ENCODE assay signal across 1 cellular context in genomic region chr15:79977431-79977940, GRCh38.
TF ChIP-seq lines count a peak whose summit lies in the region.

No MANE protein-coding gene starts in this region.

TF ChIP-seq in K562, 482 proteins besides CTCF, POLR2A, EP300 and RAD21 (continued from another document and continues in another):
- TF ChIP-seq MGA (IDR thresholded peaks at IDR 0.05) (peak; percentile 25; the same call in 1 of the 2 replicates), JUNB (CRISPR knock-in tag; conservative IDR thresholded peaks at IDR 0.05) (no peak), SIN3B (IDR thresholded peaks at IDR 0.05; ENCODE audit: low read depth) (no peak), POLR2G (IDR thresholded peaks at IDR 0.05; ENCODE audit: low read depth, low read length) (no peak), NONO (IDR thresholded peaks at IDR 0.05; ENCODE audit: low read depth in 2 of 2, low read length in 1 of 2) (no peak), HCFC1 (IDR thresholded peaks at IDR 0.05; ENCODE audit: low read depth, low read length) (no peak), TAF9B (IDR thresholded peaks at IDR 0.05; ENCODE audit: partially characterized antibody) (no peak), HOXB6 (CRISPR knock-in tag; IDR thresholded peaks at IDR 0.05; ENCODE audit: borderline replicate concordance) (no peak), BRF2 (IDR thresholded peaks at IDR 0.05; ENCODE audit: borderline replicate concordance, insufficient read depth, insufficient read length) (no peak), KAT2B (IDR thresholded peaks at IDR 0.05; ENCODE audit: low read depth, low read length) (no peak), RBM14 (IDR thresholded peaks at IDR 0.05; ENCODE audit: borderline replicate concordance, insufficient read depth, low read depth, low read length) (no peak), SRSF1 (IDR thresholded peaks at IDR 0.05; ENCODE audit: low read depth, low read length) (no peak), ZFP30 (CRISPR knock-in tag; IDR thresholded peaks at IDR 0.05; ENCODE audit: borderline replicate concordance) (no peak), NFIX (CRISPR knock-in tag; IDR thresholded peaks at IDR 0.05; ENCODE audit: low read depth) (no peak), ZNF778 (CRISPR knock-in tag; IDR thresholded peaks at IDR 0.05) (no peak), SREBF2 (CRISPR knock-in tag; IDR thresholded peaks at IDR 0.05) (no peak), MAFK (IDR thresholded peaks at IDR 0.05; ENCODE audit: low read length) (no peak; the same call in 1 of the 2 replicates), PTTG1 (tag; IDR thresholded peaks at IDR 0.05; ENCODE audit: low read depth) (no peak), ZNF274 (IDR thresholded peaks at IDR 0.05; ENCODE audit: borderline replicate concordance, low read depth, low read length) (no peak), HINFP (tag; conservative IDR thresholded peaks at IDR 0.05; ENCODE audit: low read depth) (no peak), NFRKB (IDR thresholded peaks at IDR 0.05; ENCODE audit: low read depth) (no peak), JUND (IDR thresholded peaks at IDR 0.05; ENCODE audit: borderline replicate concordance, low read depth, low read length) (peak; percentile 83), JUND (tag; IDR thresholded peaks at IDR 0.05; ENCODE audit: borderline replicate concordance, low read depth, low read length) (peak; percentile 86; the same call in 2 of the 3 replicates), HMGXB4 (CRISPR knock-in tag; IDR thresholded peaks at IDR 0.05) (no peak), ZNF408 (CRISPR knock-in tag; IDR thresholded peaks at IDR 0.05; ENCODE audit: low read depth) (no peak), PYGO2 (tag; IDR thresholded peaks at IDR 0.05) (no peak), HOMEZ (CRISPR knock-in tag; IDR thresholded peaks at IDR 0.05) (no peak), FOXJ2 (tag; IDR thresholded peaks at IDR 0.05) (no peak), AFF1 (IDR thresholded peaks at IDR 0.05; ENCODE audit: low read depth in 1 of 2, partially characterized antibody in 2 of 2) (no peak), KLF13 (tag; IDR thresholded peaks at IDR 0.05; ENCODE audit: borderline replicate concordance, low read depth) (no peak), ATF7 (IDR thresholded peaks at IDR 0.05) (peak; percentile 35; the same call in 1 of the 2 replicates), LEF1 (IDR thresholded peaks at IDR 0.05) (no peak), SPI1 (IDR thresholded peaks at IDR 0.05; ENCODE audit: borderline replicate concordance, low read depth, low read length) (peak; percentile 76), OTX1 (CRISPR knock-in tag; IDR thresholded peaks at IDR 0.05) (no peak), CBX2 (IDR thresholded peaks at IDR 0.05; ENCODE audit: insufficient read depth, low read length, poor library complexity, severe bottlenecking) (no peak)
